In genomic region chr5:58455495-58455894, GRCh38 we compare ENCODE assay signal across 17 cellular contexts. TPM values are rescaled to one million over a fixed set of nuclear protein-coding genes. Genes with fewer than 3 reads are reported as not detected.
DNase-seq lines count a peak whose midpoint lies in the region; ATAC-seq, FAIRE-seq and TF ChIP-seq lines count a peak whose summit lies in the region.
"Had no signal": no experiment of that assay in that cellular context is flagged by ENCODE, and none has a peak within 500 bp of the region (broad histone marks: within the 10 kb centered on the region; RNA-seq: fewer than 3 reads in every experiment).

No MANE protein-coding gene starts in this region.

- H3K9me3 ChIP-seq in A549, result no peaks in the 10 kb centered on the region
- H3K9me3 ChIP-seq in endothelial cell of umbilical vein (replicated peaks; ENCODE audit: control insufficient read depth, insufficient read depth, low read length), result no peaks in the 10 kb centered on the region
- no peaks in the 10 kb centered on the region for H3K9me3 ChIP-seq in Peyer's patch
- H3K9me3 ChIP-seq: tibial nerve had no signal

- H3K27me3 Mint-ChIP-seq in mesothelial cell of epicardium (ENCODE audit: low read depth), result no peaks in the 10 kb centered on the region
- H3K27me3 Mint-ChIP-seq: activated B cell treated with CpG ODN at 0.5 μM for 24 hours had no signal

- peak overlapping the region; percentile 96 to 100 for H3K27ac ChIP-seq in A549
- peak overlapping the region; percentile 67; the same call in 1 of the 2 replicates for H3K27ac ChIP-seq in RWPE1
- H3K27ac ChIP-seq in endothelial cell of umbilical vein (ENCODE audit: insufficient read depth, low read depth, low read length), result no peak overlapping the region
- H3K27ac ChIP-seq in Peyer's patch, result no peak overlapping the region

- 40% methylated on average over 5 of the region's 5 CpGs for WGBS in A549 (ENCODE audit: missing lambda C conversion rate)

- H3K9me1 ChIP-seq in endothelial cell of umbilical vein (replicated peaks; ENCODE audit: control insufficient read depth, extremely low read depth, insufficient read depth, low read length), result no peaks in the 10 kb centered on the region

- peak overlapping the region; percentile 81 for H3K27ac Mint-ChIP-seq in mesothelial cell of epicardium
- H3K27ac Mint-ChIP-seq: activated B cell treated with CpG ODN at 0.5 μM for 24 hours; activated naive CD8-positive, alpha-beta T cell treated with anti-CD3 and anti-CD28 coated beads, Interleukin-2, amount 10 ng/mL, durations not matched to agents 7 days and 5 days; T-cell had no signal

- DNase-seq in A549 (ENCODE audit: low read depth in 1 of 2, low spot score in 1 of 2), result no peak
- DNase-seq in RWPE1 (ENCODE audit: low spot score), result no peak
- peak; percentile 15 for DNase-seq in endothelial cell of umbilical vein (ENCODE audit: low read depth, low spot score)
- no peak for DNase-seq in mesothelial cell of epicardium (ENCODE audit: low spot score in 2 of 2, unreplicated experiment in 2 of 2)
- no peak for DNase-seq in stimulated activated CD4-positive, alpha-beta T cell treated with anti-CD3 and anti-CD28 coated beads, Interleukin-15, amount 100 ng/mL, for 24 hours
- no peak for DNase-seq in Peyer's patch
- DNase-seq: activated B cell treated with CpG ODN at 0.5 μM for 24 hours; activated naive CD8-positive, alpha-beta T cell treated with anti-CD3 and anti-CD28 coated beads, Interleukin-2, amount 10 ng/mL, durations not matched to agents 7 days and 5 days; NCI-H1092 treated with DMSO at 0.1 percent for 48 hours; NCI-H446; stimulated activated CD8-positive, alpha-beta memory T cell treated with anti-CD3 and anti-CD28 coated beads, Interleukin-4, amount 100 ng/mL, for 48 hours; T-cell had no signal

- peaks cover 78% of the 10 kb centered on the region for H3K36me3 Mint-ChIP-seq in mesothelial cell of epicardium

- H3K9ac ChIP-seq in endothelial cell of umbilical vein (replicated peaks; ENCODE audit: extremely low read depth, insufficient read depth, low read length), result peak overlapping the region; percentile 98

- H3K4me3 ChIP-seq in A549 (peak overlapping the region; percentile 91), endothelial cell of umbilical vein (replicated peaks in 1 of 3; ENCODE audit: insufficient read depth in 1 of 3, low read depth in 1 of 3, low read length in 3 of 3) (peak overlapping the region in 2 of 3 experiments; percentile 92 to 94), Peyer's patch (peak overlapping the region in 1 of 4 donors; percentile 91)

- H3K4me1 ChIP-seq in A549 (peaks cover 38% of the 10 kb centered on the region), endothelial cell of umbilical vein (ENCODE audit: control insufficient read depth, extremely low read depth, insufficient read depth, low read length) (peaks cover 32% of the 10 kb centered on the region), Peyer's patch (peaks cover 0 to 7% (median 0%) of the 10 kb centered on the region in 4 donors)

- H3K79me2 ChIP-seq in endothelial cell of umbilical vein (ENCODE audit: control insufficient read depth, insufficient read depth, low read length), result peaks cover 56% of the 10 kb centered on the region

- H3K27me3 ChIP-seq in endothelial cell of umbilical vein (ENCODE audit: control insufficient read depth in 2 of 2, insufficient read depth in 2 of 2, low read length in 2 of 2) (no peaks in the 10 kb centered on the region), Peyer's patch (no peaks in the 10 kb centered on the region)
- H3K27me3 ChIP-seq: tibial nerve had no signal

- H4K20me1 ChIP-seq in endothelial cell of umbilical vein (replicated peaks; ENCODE audit: control insufficient read depth, extremely low read depth, insufficient read depth, low read length), result peaks cover 14% of the 10 kb centered on the region

- CTCF ChIA-PET in A549 (lab: Yijun Ruan, JAX) (interaction anchor here (1.0 to 2.8 kb wide), 8 partner anchors 22 to 1158 kb away, joined by 3 to 15 read pairs (median 4); no protein-coding TSS in a partner anchor), RWPE1 (lab: Yijun Ruan, JAX) (no interaction called here), endothelial cell of umbilical vein (lab: Charles Lee) (interaction anchor here (1.2 to 2.8 kb wide), 5 partner anchors 196 to 956 kb away, joined by 3 to 31 read pairs (median 6); no protein-coding TSS in a partner anchor)

- intact Hi-C loops in endothelial cell of umbilical vein (cut with micrococcal nuclease), result loop anchor here (5.0 kb wide), 1 partner anchor 138 kb away; no protein-coding TSS in a partner anchor

- TF ChIP-seq CTCF in A549 (IDR thresholded peaks at IDR 0.05) (no peak), RWPE1 (conservative IDR thresholded peaks at IDR 0.05; ENCODE audit: low read depth) (no peak), endothelial cell of umbilical vein (IDR thresholded peaks at IDR 0.05; ENCODE audit: extremely low read depth in 1 of 2, insufficient read depth in 1 of 2, low read depth in 1 of 2, low read length in 2 of 2) (no peak), mesothelial cell of epicardium (IDR thresholded peaks at IDR 0.05; ENCODE audit: unreplicated experiment) (no peak), Peyer's patch (IDR thresholded peaks at IDR 0.05) (no peak)

- peaks cover 62% of the 10 kb centered on the region for H3K4me1 Mint-ChIP-seq in mesothelial cell of epicardium

- H2AFZ ChIP-seq in endothelial cell of umbilical vein (ENCODE audit: low read depth, low read length), result no peak overlapping the region

- POLR2A ChIA-PET in A549 (lab: Yijun Ruan, JAX), result interaction anchor here (0.9 to 2.3 kb wide), 5 partner anchors 267 to 972 kb away, joined by 3 to 8 read pairs (median 6); no protein-coding TSS in a partner anchor
- POLR2A ChIA-PET in RWPE1 (lab: Yijun Ruan, JAX; ENCODE audit: low non-redundant PET), result no interaction called here
- POLR2A ChIA-PET in endothelial cell of umbilical vein (lab: Charles Lee), result interaction anchor here (1.2 to 2.5 kb wide), 2 partner anchors 614 to 677 kb away, joined by 4 to 12 read pairs; no protein-coding TSS in a partner anchor

- H3K4me2 ChIP-seq in A549 (peak overlapping the region; percentile 67), endothelial cell of umbilical vein (ENCODE audit: insufficient read depth, low read length) (peak overlapping the region; percentile 95)

- peaks cover 30 to 47% of the 10 kb centered on the region in 2 experiments for H3K36me3 ChIP-seq in endothelial cell of umbilical vein (ENCODE audit: control insufficient read depth in 2 of 2, extremely low read depth in 1 of 2, insufficient read depth in 2 of 2, low read length in 2 of 2)
- peaks cover 0 to 24% (median 0%) of the 10 kb centered on the region in 3 donors for H3K36me3 ChIP-seq in Peyer's patch

- no peaks in the 10 kb centered on the region for H3K9me3 Mint-ChIP-seq in mesothelial cell of epicardium
- H3K9me3 Mint-ChIP-seq: activated B cell treated with CpG ODN at 0.5 μM for 24 hours; activated naive CD8-positive, alpha-beta T cell treated with anti-CD3 and anti-CD28 coated beads, Interleukin-2, amount 10 ng/mL, durations not matched to agents 7 days and 5 days; T-cell had no signal

- BruUV-seq in endothelial cell of umbilical vein (replicated peaks; lab: Mats Ljungman, UMichigan), result no TSS peak

- no peak for TF ChIP-seq RAD21 in A549 (conservative IDR thresholded peaks at IDR 0.05 in 1 of 2, IDR thresholded peaks at IDR 0.05 in 1 of 2)

- no peak for ATAC-seq in A549
- ATAC-seq in GM21528 (IDR thresholded peaks at IDR 0.05; ENCODE audit: low FRiP score, unreplicated experiment), result no peak
- no peak for ATAC-seq in HG03095 (IDR thresholded peaks at IDR 0.05; ENCODE audit: unreplicated experiment)
- ATAC-seq: HepG2, T-cell had no signal

- no peak for TF ChIP-seq EP300 in A549 (IDR thresholded peaks at IDR 0.05)

- no peak for TF ChIP-seq POLR2A in A549 (IDR thresholded peaks at IDR 0.05; ENCODE audit: low read length)
- peak; percentile 71 for TF ChIP-seq POLR2A in endothelial cell of umbilical vein (IDR thresholded peaks at IDR 0.05; ENCODE audit: low read depth, low read length)
- no peak for TF ChIP-seq POLR2A in Peyer's patch (IDR thresholded peaks at IDR 0.05)

- H3K4me3 Mint-ChIP-seq in mesothelial cell of epicardium, result peak overlapping the region; percentile 97
- H3K4me3 Mint-ChIP-seq: activated B cell treated with CpG ODN at 0.5 μM for 24 hours; activated naive CD8-positive, alpha-beta T cell treated with anti-CD3 and anti-CD28 coated beads, Interleukin-2, amount 10 ng/mL, durations not matched to agents 7 days and 5 days; T-cell had no signal

- dilution Hi-C loops in endothelial cell of umbilical vein (cut with MboI; ENCODE audit: extremely low pct_ligation_motif_present, low sequenced_read_pairs), result loop anchor here (25.0 kb wide), 2 partner anchors 668 to 968 kb away; partner anchors contain the start of gene ACTBL2

- FAIRE-seq in A549 (lab: Jason Lieb, UNC) (no peak), endothelial cell of umbilical vein (lab: Jason Lieb, UNC) (no peak)
- FAIRE-seq: HepG2 had no signal

RNA-seq across cellular contexts. Expression of gene PLK2, which starts 4.4 kb away (rescaled TPM):
- 168 and 217 TPM in 2 replicates for polyA plus RNA-seq in A549 (2011; rRNA removed)
- 147 and 226 TPM in 2 replicates for polyA plus RNA-seq in A549 (2012; cell fraction: cytosol; rRNA removed)
- 345 and 402 TPM in 2 replicates for polyA plus RNA-seq in A549 (2012; cell fraction: nucleus; rRNA removed)
- 230 to 257 TPM (median 240 TPM) in 3 replicates for polyA plus RNA-seq in A549 (2017; fragmentation: RNase III; extraction: RNeasy Plus Mini Kit Qiagen cat#74134 plus additional on column Dnase treatment)
- 367 and 381 TPM in 2 replicates for polyA minus RNA-seq in A549 (2011; rRNA and poly(A)+ RNA removed)
- total RNA-seq in endothelial cell of umbilical vein, result 186 and 250 TPM in 2 replicates
- polyA plus RNA-seq in endothelial cell of umbilical vein, result 187 and 199 TPM in 2 replicates
- 140 and 149 TPM in 2 replicates for polyA plus RNA-seq in endothelial cell of umbilical vein (2011; cell fraction: cytosol; rRNA removed)
- polyA plus RNA-seq in endothelial cell of umbilical vein (2011; cell fraction: nucleus; rRNA removed), result 844 and 892 TPM in 2 replicates
- 403 and 476 TPM in 2 replicates for polyA plus RNA-seq in endothelial cell of umbilical vein (2012)
- 412 and 539 TPM in 2 replicates for polyA minus RNA-seq in endothelial cell of umbilical vein
- polyA minus RNA-seq in endothelial cell of umbilical vein (2011; cell fraction: cytosol; rRNA and poly(A)+ RNA removed), result 70.1 TPM
- 1,729 and 1,944 TPM in 2 replicates for polyA minus RNA-seq in endothelial cell of umbilical vein (2011; cell fraction: nucleus; rRNA and poly(A)+ RNA removed)
- 510 to 549 TPM (median 531 TPM) in 3 replicates for total RNA-seq in mesothelial cell of epicardium
- total RNA-seq in Peyer's patch, result 10 to 100 TPM; 31.6 to 61.1 (median 43.6) TPM

RNA-seq across cellular contexts. Expression of gene GAPT, which starts 35.7 kb away (rescaled TPM):
- not detected in 2 replicates for polyA plus RNA-seq in A549 (2011; rRNA removed)
- not detected in 2 replicates for polyA plus RNA-seq in A549 (2012; cell fraction: cytosol; rRNA removed)
- not detected in 2 replicates for polyA plus RNA-seq in A549 (2012; cell fraction: nucleus; rRNA removed)
- polyA plus RNA-seq in A549 (2017; fragmentation: RNase III; extraction: RNeasy Plus Mini Kit Qiagen cat#74134 plus additional on column Dnase treatment), result not detected in 3 replicates
- not detected in 2 replicates for polyA minus RNA-seq in A549 (2011; rRNA and poly(A)+ RNA removed)
- total RNA-seq in endothelial cell of umbilical vein, result not detected in 2 replicates
- polyA plus RNA-seq in endothelial cell of umbilical vein, result not detected in 2 replicates
- polyA plus RNA-seq in endothelial cell of umbilical vein (2011; cell fraction: cytosol; rRNA removed), result not detected in 2 replicates
- polyA plus RNA-seq in endothelial cell of umbilical vein (2011; cell fraction: nucleus; rRNA removed), result not detected in 2 replicates
- polyA plus RNA-seq in endothelial cell of umbilical vein (2012), result not detected in 2 replicates
- polyA minus RNA-seq in endothelial cell of umbilical vein, result not detected in 2 replicates
- not detected for polyA minus RNA-seq in endothelial cell of umbilical vein (2011; cell fraction: cytosol; rRNA and poly(A)+ RNA removed)
- not detected in 2 replicates for polyA minus RNA-seq in endothelial cell of umbilical vein (2011; cell fraction: nucleus; rRNA and poly(A)+ RNA removed)
- 1.3 to 2.0 TPM (median 1.6 TPM) in 3 replicates for total RNA-seq in mesothelial cell of epicardium
- total RNA-seq in Peyer's patch, result 10 to 100 TPM in 1 of 4 donors, under 1 TPM in 2, not detected in 1; 0.57 to 18.2 (median 0.67) TPM
- total RNA-seq: dermis microvascular lymphatic vessel endothelial cell, HepG2 had no signal
- polyA plus RNA-seq: HepG2 had no signal

Comparison
In these comparisons a context has a peak if more than half of its experiments do, and no peak if none do; other contexts are left out.
1. H3K27ac ChIP-seq: peak in A549 (2 of 2) and RWPE1 (single experiment); none in endothelial cell of umbilical vein (single experiment) and Peyer's patch (0 of 4).